In the genomic region with DNA sequence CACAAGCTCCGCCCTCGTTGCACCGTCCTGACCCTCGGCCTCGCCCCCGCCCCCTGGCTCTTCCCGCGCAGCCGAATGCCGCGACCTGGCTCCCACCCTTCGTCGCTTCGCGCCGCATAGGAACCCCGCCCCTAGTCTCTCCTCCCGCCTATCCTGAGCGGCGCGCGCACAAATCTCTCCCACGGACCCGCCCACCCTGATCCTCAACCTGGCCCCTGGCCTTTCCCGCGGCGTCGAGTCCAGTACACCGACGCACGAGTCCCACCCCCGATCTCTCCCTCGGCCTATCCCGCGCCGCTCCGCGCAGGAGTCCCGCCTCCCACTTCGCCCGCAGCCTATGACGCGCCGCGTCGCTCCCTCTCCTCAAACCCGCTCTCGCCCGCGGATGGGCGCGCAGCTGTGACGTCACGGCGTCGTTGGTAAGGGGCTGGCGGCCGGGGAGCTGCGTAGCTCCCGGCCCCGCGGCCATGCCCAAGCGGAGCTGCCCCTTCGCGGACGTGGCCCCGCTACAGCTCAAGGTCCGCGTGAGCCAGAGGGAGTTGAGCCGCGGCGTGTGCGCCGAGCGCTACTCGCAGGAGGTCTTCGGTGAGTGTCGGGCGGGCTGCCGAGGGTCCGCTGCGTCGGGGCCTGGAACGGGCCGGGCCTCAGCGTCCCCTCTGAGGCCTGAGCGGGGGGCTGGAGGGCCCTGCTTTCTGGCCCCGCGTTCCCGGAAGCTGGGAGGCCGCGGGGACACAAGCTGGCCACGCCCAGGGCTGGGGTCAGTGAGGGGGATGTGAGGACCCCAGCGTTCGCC, we compare ENCODE assay signal across 8 cellular contexts. TPM values are rescaled to one million over a fixed set of nuclear protein-coding genes. Genes with fewer than 3 reads are reported as not detected.
DNase-seq lines count a peak whose midpoint lies in the region; ATAC-seq and TF ChIP-seq lines count a peak whose summit lies in the region.

A gene with protein sequence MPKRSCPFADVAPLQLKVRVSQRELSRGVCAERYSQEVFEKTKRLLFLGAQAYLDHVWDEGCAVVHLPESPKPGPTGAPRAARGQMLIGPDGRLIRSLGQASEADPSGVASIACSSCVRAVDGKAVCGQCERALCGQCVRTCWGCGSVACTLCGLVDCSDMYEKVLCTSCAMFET (plus strand): TSS at position 413 of the 793 bp plus-strand sequence. CDS start 55 bp downstream, at position 468.

- no peaks in the 10 kb centered on the region for H3K9me3 ChIP-seq in spleen

- TF ChIP-seq CTCF in AG09309 (IDR thresholded peaks at IDR 0.05; ENCODE audit: control insufficient read depth, insufficient read depth, low read depth, low read length, missing control alignments) (no peak), spleen (IDR thresholded peaks at IDR 0.05 in 8 of 11, conservative IDR thresholded peaks at IDR 0.05 in 3 of 11) (peak in 2 of 11 experiments; percentile 10 to 30)

- peaks cover 0 to 30% (median 26%) of the 10 kb centered on the region in 6 donors for H3K36me3 ChIP-seq in spleen

- peak; percentile 91 for DNase-seq in AG09309 (ENCODE audit: low read depth)
- DNase-seq in NCI-H446 (lab: John Stamatoyannopoulos, UW) = peak; percentile 100
- DNase-seq in activated CD4-positive, CD25-positive, alpha-beta regulatory T cell treated with anti-CD3 and anti-CD28 coated beads, Interleukin-2, amount 50 U/mL, for 16 hours (ENCODE audit: low read depth, low spot score) = peak; percentile 97
- peak; percentile 95 to 98 for DNase-seq in central memory CD8-positive, alpha-beta T cell (ENCODE audit: low spot score in 2 of 2)
- DNase-seq in inferior parietal cortex (ENCODE audit: extremely low spot score) = peak; percentile 97
- DNase-seq in spleen = peak; percentile 100

- H3K4me3 Mint-ChIP-seq in central memory CD8-positive, alpha-beta T cell = peak within 1 kb of the TSS; percentile 89

- peaks cover 22% of the 10 kb centered on the region for H3K36me3 Mint-ChIP-seq in central memory CD8-positive, alpha-beta T cell (ENCODE audit: insufficient read depth)

- H3K27ac ChIP-seq in spleen = peak within 1 kb of the TSS; percentile 81 to 95 (median 90)

- peak within 1 kb of the TSS; percentile 89 for H3K27ac Mint-ChIP-seq in central memory CD8-positive, alpha-beta T cell (ENCODE audit: low read depth)

- TF ChIP-seq POLR2A in spleen (IDR thresholded peaks at IDR 0.05) = peak; percentile 78 to 82 (median 80)

- H3K27me3 ChIP-seq in spleen (replicated peaks in 1 of 7) = no peaks in the 10 kb centered on the region

- ATAC-seq in GM19025 (IDR thresholded peaks at IDR 0.05; ENCODE audit: low read depth, unreplicated experiment) (peak; percentile 86), HG03342 (IDR thresholded peaks at IDR 0.05; ENCODE audit: unreplicated experiment) (peak; percentile 91)
- ATAC-seq in central memory CD8-positive, alpha-beta T cell (replicated peaks; ENCODE audit: extremely low read depth, poor library complexity, severe bottlenecking) = peak; percentile 90

- H3K9me3 Mint-ChIP-seq in central memory CD8-positive, alpha-beta T cell = no peaks in the 10 kb centered on the region

- intact Hi-C loops in spleen (cut with DNase I; ENCODE audit: low total_unique reads) = no loop called here

- peak within 1 kb of the TSS; percentile 91 for H3K4me3 ChIP-seq in AG09309 (ENCODE audit: control insufficient read depth, low read depth, low read length)
- peak within 1 kb of the TSS; percentile 52 to 100 (median 94) for H3K4me3 ChIP-seq in spleen

- H3K27me3 Mint-ChIP-seq in central memory CD8-positive, alpha-beta T cell = no peaks in the 10 kb centered on the region

- peaks cover 28% of the 10 kb centered on the region for H3K4me1 Mint-ChIP-seq in central memory CD8-positive, alpha-beta T cell

- WGBS in spleen, 5 donors = 0 to 1% (median 0%) methylated on average over 30 to 95 of the region's 95 CpGs

- peaks cover 18 to 71% (median 41%) of the 10 kb centered on the region in 6 donors for H3K4me1 ChIP-seq in spleen

RNA-seq across cellular contexts. Expression of the gene that starts here (rescaled TPM):
- total RNA-seq in spleen = 100 to 1,000 TPM in 3 of 7 donors, 10 to 100 TPM in 4; 56.7 to 198 (median 76.4) TPM
- 100 to 1,000 TPM; 119 to 226 (median 184) TPM for polyA plus RNA-seq in spleen

Comparison
In these comparisons a context has a peak if more than half of its experiments do, and no peak if none do; other contexts are left out.
1. Peak in every context shown above with its lines: DNase-seq, ATAC-seq, H3K4me3 ChIP-seq and H3K27ac ChIP-seq.